In genomic region chr13:32316030-32316344, GRCh38 we compare ENCODE assay signal across 8 cellular contexts. TPM values are rescaled to one million over a fixed set of nuclear protein-coding genes. Genes with fewer than 3 reads are reported as not detected.
DNase-seq lines count a peak whose midpoint lies in the region; ATAC-seq, FAIRE-seq and TF ChIP-seq lines count a peak whose summit lies in the region.

No MANE protein-coding gene starts in this region.

- peak overlapping the region; percentile 98 to 100 (median 99) for H3K27ac Mint-ChIP-seq in IgD-negative memory B cell
- peak overlapping the region; percentile 99 for H3K27ac Mint-ChIP-seq in mesothelial cell of epicardium

- H3K27me3 Mint-ChIP-seq in IgD-negative memory B cell: no peaks in the 10 kb centered on the region
- H3K27me3 Mint-ChIP-seq in mesothelial cell of epicardium (ENCODE audit: low read depth): no peaks in the 10 kb centered on the region

- no peaks in the 10 kb centered on the region for H3K36me3 ChIP-seq in brain microvascular endothelial cell (replicated peaks)

- FAIRE-seq in GM12892 (lab: Jason Lieb, UNC): no peak

- no peaks in the 10 kb centered on the region for H3K9me3 Mint-ChIP-seq in IgD-negative memory B cell
- H3K9me3 Mint-ChIP-seq in mesothelial cell of epicardium: no peaks in the 10 kb centered on the region

- ATAC-seq in GM21576 (IDR thresholded peaks at IDR 0.05; ENCODE audit: unreplicated experiment): peak; percentile 46

- in situ Hi-C loops in brain microvascular endothelial cell (cut with HindIII; ENCODE audit: low pct_ligation_motif_present, low sequenced_read_pairs): no loop called here

- H3K4me1 Mint-ChIP-seq in IgD-negative memory B cell (peaks cover 0 to 12% (median 4%) of the 10 kb centered on the region in 3 donors), mesothelial cell of epicardium (peaks cover 6% of the 10 kb centered on the region)

- TF ChIP-seq CTCF in brain microvascular endothelial cell (IDR thresholded peaks at IDR 0.05; ENCODE audit: low read depth, low read length, missing control alignments): no peak
- no peak for TF ChIP-seq CTCF in mesothelial cell of epicardium (IDR thresholded peaks at IDR 0.05; ENCODE audit: unreplicated experiment)

- no peaks in the 10 kb centered on the region for H3K27me3 ChIP-seq in brain microvascular endothelial cell (replicated peaks)

- peak overlapping the region; percentile 83 for H3K27ac ChIP-seq in brain microvascular endothelial cell

- TF ChIP-seq POLR2A in GM12892 (IDR thresholded peaks at IDR 0.05; ENCODE audit: low read depth, low read length): no peak

- peak overlapping the region; percentile 79 for H3K4me3 ChIP-seq in brain microvascular endothelial cell (ENCODE audit: low read depth, low read length)

- DNase-seq in GM12892 (ENCODE audit: insufficient read length): peak; percentile 21
- DNase-seq in brain microvascular endothelial cell: no peak
- DNase-seq in mesothelial cell of epicardium (ENCODE audit: low spot score in 2 of 2, unreplicated experiment in 2 of 2): peak in 1 of 2 experiments; percentile 38
- DNase-seq in MV-4-11 (lab: John Stamatoyannopoulos, UW): no peak
- no peak for DNase-seq in cerebellum (ENCODE audit: low spot score)
- no peak for DNase-seq in stimulated activated CD4-positive, alpha-beta T cell treated with anti-CD3 and anti-CD28 coated beads, Interleukin-1b, Interleukin-23, amount 100 ng/mL, for 48 hours

- peak overlapping the region; percentile 93 to 99 (median 98) for H3K4me3 Mint-ChIP-seq in IgD-negative memory B cell
- H3K4me3 Mint-ChIP-seq in mesothelial cell of epicardium: peak overlapping the region; percentile 96

- no peaks in the 10 kb centered on the region for H3K36me3 Mint-ChIP-seq in IgD-negative memory B cell
- no peaks in the 10 kb centered on the region for H3K36me3 Mint-ChIP-seq in mesothelial cell of epicardium

RNA-seq across cellular contexts. Expression of gene BRCA2, which starts 0.7 kb away (rescaled TPM):
- 10.5 TPM for polyA plus RNA-seq in GM12892 (2012; ENCODE audit: missing spikeins)
- 6.5 TPM for polyA plus RNA-seq in IgD-negative memory B cell
- total RNA-seq in mesothelial cell of epicardium (6.5 to 10.3 TPM (median 8.1 TPM) in 3 replicates), cerebellum (5.9 TPM)

RNA-seq across cellular contexts. Expression of gene ZAR1L, which starts 0.8 kb away (rescaled TPM):
- polyA plus RNA-seq in GM12892 (2012; ENCODE audit: missing spikeins): not detected
- not detected for polyA plus RNA-seq in IgD-negative memory B cell
- 0.16 TPM in 1 of 3 replicates, not detected in the others for total RNA-seq in mesothelial cell of epicardium
- total RNA-seq in cerebellum: not detected
